8 cellular contexts compared by ENCODE assay signal in the genomic region with DNA sequence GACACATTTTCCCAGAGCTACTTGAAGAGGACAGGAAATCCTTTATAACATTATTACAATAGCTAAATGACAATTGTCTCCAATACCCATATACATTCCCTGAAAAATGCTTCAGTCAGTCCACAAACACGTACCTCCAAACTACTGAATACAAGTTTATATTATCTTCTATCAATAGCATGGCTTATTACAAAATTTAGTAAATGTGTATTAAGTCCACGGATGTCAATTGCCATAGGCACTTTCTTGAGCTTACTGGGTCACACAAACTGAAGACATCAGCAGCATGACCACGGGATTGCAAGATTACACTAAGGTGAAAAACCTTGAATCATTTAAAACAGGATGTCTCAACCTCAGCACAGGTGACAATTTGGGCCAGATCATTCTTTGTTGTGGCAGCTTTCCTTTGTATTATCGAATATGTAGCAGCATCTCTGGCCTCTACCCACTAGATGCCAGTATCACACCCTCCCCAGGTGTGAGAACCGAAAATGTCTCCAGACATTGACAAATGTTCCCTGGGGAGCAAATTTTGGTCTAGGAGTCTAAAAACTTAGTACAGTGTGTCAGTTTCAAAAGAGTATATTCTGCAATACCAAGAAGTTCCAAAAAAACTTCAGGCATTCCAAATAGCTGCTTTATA. TPM values are rescaled to one million over a fixed set of nuclear protein-coding genes. Genes with fewer than 3 reads are reported as not detected.
A peak's percentile ranks its signal among the peaks of the same experiment; 100 is the strongest.
DNase-seq lines count a peak whose midpoint lies in the region; ATAC-seq lines count a peak whose summit lies in the region.

No MANE protein-coding gene starts in this region.

- no peaks in the 10 kb centered on the region for H3K9me3 Mint-ChIP-seq in activated CD8-positive, alpha-beta memory T cell treated with anti-CD3 and anti-CD28 coated beads, Interleukin-2, amount 10 ng/mL, durations not matched to agents 7 days and 5 days (ENCODE audit: low read depth)
- H3K9me3 Mint-ChIP-seq in activated naive CD4-positive, alpha-beta T cell treated with anti-CD3 and anti-CD28 coated beads for 36 hours = no peaks in the 10 kb centered on the region

- intact Hi-C loops in activated naive CD4-positive, alpha-beta T cell treated with anti-CD3 and anti-CD28 coated beads for 36 hours (cut with micrococcal nuclease) = loop anchor here (1.0 to 5.0 kb wide), 10 partner anchors 13 to 489 kb away; a partner anchor contains a TSS

- H3K27me3 Mint-ChIP-seq in activated CD8-positive, alpha-beta memory T cell treated with anti-CD3 and anti-CD28 coated beads, Interleukin-2, amount 10 ng/mL, durations not matched to agents 7 days and 5 days = no peaks in the 10 kb centered on the region
- H3K27me3 Mint-ChIP-seq in activated naive CD4-positive, alpha-beta T cell treated with anti-CD3 and anti-CD28 coated beads for 36 hours (ENCODE audit: low read depth) = no peaks in the 10 kb centered on the region

- peak overlapping the region; percentile 95 for H3K27ac Mint-ChIP-seq in activated CD8-positive, alpha-beta memory T cell treated with anti-CD3 and anti-CD28 coated beads, Interleukin-2, amount 10 ng/mL, durations not matched to agents 7 days and 5 days
- peak overlapping the region; percentile 94 for H3K27ac Mint-ChIP-seq in activated naive CD4-positive, alpha-beta T cell treated with anti-CD3 and anti-CD28 coated beads for 36 hours

- DNase-seq in activated CD8-positive, alpha-beta memory T cell treated with anti-CD3 and anti-CD28 coated beads, Interleukin-2, amount 10 ng/mL, durations not matched to agents 7 days and 5 days = peak; percentile 76
- no peak for DNase-seq in activated CD8-positive, alpha-beta memory T cell treated with anti-CD3 and anti-CD28 coated beads for 24 hours
- DNase-seq in NCI-H2171 treated with DMSO at 0.1 percent for 48 hours (lab: John Stamatoyannopoulos, UW) (peak; percentile 79), kidney glomerular epithelial cell (lab: John Stamatoyannopoulos, UW) (peak; percentile 59), iPS-NIHi7 (ENCODE audit: extremely low spot score) (no peak)
- peak; percentile 79 for DNase-seq in activated naive CD4-positive, alpha-beta T cell treated with anti-CD3 and anti-CD28 coated beads for 36 hours
- DNase-seq in stimulated activated naive CD4-positive, alpha-beta T cell treated with Interleukin-2 at 50 U/mL for 16 hours (lab: John Stamatoyannopoulos, UW) = peak; percentile 29

- peak overlapping the region; percentile 96 for H3K4me3 Mint-ChIP-seq in activated CD8-positive, alpha-beta memory T cell treated with anti-CD3 and anti-CD28 coated beads, Interleukin-2, amount 10 ng/mL, durations not matched to agents 7 days and 5 days
- peak overlapping the region; percentile 90 for H3K4me3 Mint-ChIP-seq in activated naive CD4-positive, alpha-beta T cell treated with anti-CD3 and anti-CD28 coated beads for 36 hours

- peaks cover 52% of the 10 kb centered on the region for H3K4me1 Mint-ChIP-seq in activated CD8-positive, alpha-beta memory T cell treated with anti-CD3 and anti-CD28 coated beads, Interleukin-2, amount 10 ng/mL, durations not matched to agents 7 days and 5 days
- peaks cover 47% of the 10 kb centered on the region for H3K4me1 Mint-ChIP-seq in activated naive CD4-positive, alpha-beta T cell treated with anti-CD3 and anti-CD28 coated beads for 36 hours (ENCODE audit: low read depth)

- CTCF ChIA-PET in activated CD8-positive, alpha-beta memory T cell treated with anti-CD3 and anti-CD28 coated beads, Interleukin-2, amount 10 ng/mL, durations not matched to agents 7 days and 5 days (lab: Charles Lee) = interaction anchor here (0.6 to 2.1 kb wide), 19 partner anchors 9 to 169 kb away, joined by 3 to 53 read pairs (median 4); a partner anchor contains a TSS
- CTCF ChIA-PET in activated naive CD4-positive, alpha-beta T cell treated with anti-CD3 and anti-CD28 coated beads for 36 hours (lab: Charles Lee) = interaction anchor here (0.6 to 2.6 kb wide), 21 partner anchors 9 to 232 kb away, joined by 3 to 42 read pairs (median 4); a partner anchor contains a TSS

- H3K36me3 Mint-ChIP-seq in activated CD8-positive, alpha-beta memory T cell treated with anti-CD3 and anti-CD28 coated beads, Interleukin-2, amount 10 ng/mL, durations not matched to agents 7 days and 5 days = peaks cover 25% of the 10 kb centered on the region
- H3K36me3 Mint-ChIP-seq in activated naive CD4-positive, alpha-beta T cell treated with anti-CD3 and anti-CD28 coated beads for 36 hours (ENCODE audit: low read depth) = peaks cover 15% of the 10 kb centered on the region

- ATAC-seq in activated CD8-positive, alpha-beta memory T cell treated with anti-CD3 and anti-CD28 coated beads, Interleukin-2, amount 10 ng/mL, durations not matched to agents 7 days and 5 days = peak; percentile 24
- ATAC-seq in HG02642 (IDR thresholded peaks at IDR 0.05; ENCODE audit: poor library complexity, unreplicated experiment) = peak; percentile 29

RNA-seq across cellular contexts. Expression of a gene that starts 1.4 kb away (rescaled TPM):
- 100 to 1,000 TPM; 148 to 178 TPM for total RNA-seq in activated CD8-positive, alpha-beta memory T cell treated with anti-CD3 and anti-CD28 coated beads, Interleukin-2, amount 10 ng/mL, durations not matched to agents 7 days and 5 days
- 100 to 1,000 TPM; 102 to 103 TPM for total RNA-seq in activated naive CD4-positive, alpha-beta T cell treated with anti-CD3 and anti-CD28 coated beads for 36 hours

RNA-seq across cellular contexts. Expression of a gene that starts 46.3 kb away (rescaled TPM):
- total RNA-seq in activated CD8-positive, alpha-beta memory T cell treated with anti-CD3 and anti-CD28 coated beads, Interleukin-2, amount 10 ng/mL, durations not matched to agents 7 days and 5 days = 10 to 100 TPM; 10.2 to 12.3 TPM
- total RNA-seq in activated naive CD4-positive, alpha-beta T cell treated with anti-CD3 and anti-CD28 coated beads for 36 hours = 10 to 100 TPM; 16.0 to 17.4 TPM

Comparison
In these comparisons a context has a peak if more than half of its experiments do, and no peak if none do; other contexts are left out.
1. DNase-seq: peak in activated CD8-positive, alpha-beta memory T cell treated with anti-CD3 and anti-CD28 coated beads, Interleukin-2, amount 10 ng/mL, durations not matched to agents 7 days and 5 days (single experiment), NCI-H2171 treated with DMSO at 0.1 percent for 48 hours (single experiment), activated naive CD4-positive, alpha-beta T cell treated with anti-CD3 and anti-CD28 coated beads for 36 hours (single experiment), kidney glomerular epithelial cell (single experiment) and stimulated activated naive CD4-positive, alpha-beta T cell treated with Interleukin-2 at 50 U/mL for 16 hours (single experiment); none in activated CD8-positive, alpha-beta memory T cell treated with anti-CD3 and anti-CD28 coated beads for 24 hours (single experiment) and iPS-NIHi7 (single experiment).